In genomic region chr1:174159253-174160108, GRCh38 we compare ENCODE assay signal across 8 cellular contexts. TPM values are rescaled to one million over a fixed set of nuclear protein-coding genes. Genes with fewer than 3 reads are reported as not detected.
DNase-seq lines count a peak whose midpoint lies in the region; ATAC-seq and TF ChIP-seq lines count a peak whose summit lies in the region.

TSS of gene RABGAP1L (plus strand) at chr1:174159520.

- CTCF ChIA-PET in A673 (lab: Charles Lee): no interaction called here

- H3K4me2 ChIP-seq in skeletal muscle satellite cell (ENCODE audit: low read length): peak within 1 kb of the TSS; percentile 90

- in situ Hi-C loops in T47D (cut with HindIII; ENCODE audit: low pct_unique_long_range_greater_than_20kb, low sequenced_read_pairs): no loop called here

- H3K36me3 ChIP-seq in A673 (ENCODE audit: insufficient read depth, low read length, poor library complexity, severe bottlenecking): no peaks in the 10 kb centered on the region
- H3K36me3 ChIP-seq in iPS-18a (ENCODE audit: control insufficient read depth, low read depth, low read length): no peaks in the 10 kb centered on the region
- H3K36me3 ChIP-seq in skeletal muscle satellite cell (ENCODE audit: insufficient read depth, low read length): no peaks in the 10 kb centered on the region

- TF ChIP-seq CTCF in A673 (conservative IDR thresholded peaks at IDR 0.05; ENCODE audit: low read depth, low read length) (no peak), VCaP (conservative IDR thresholded peaks at IDR 0.05) (no peak)

- intact Hi-C loops in A673 (cut with micrococcal nuclease; ENCODE audit: unreplicated experiment): no loop called here

- H3K27me3 ChIP-seq in A673 (replicated peaks; ENCODE audit: insufficient read depth, low read depth, low read length, poor library complexity): no peaks in the 10 kb centered on the region
- H3K27me3 ChIP-seq in iPS-18a (ENCODE audit: control insufficient read depth, insufficient read depth, low read length): peaks cover 13% of the 10 kb centered on the region
- H3K27me3 ChIP-seq in skeletal muscle satellite cell (ENCODE audit: control insufficient read depth, insufficient read depth, low read length): no peaks in the 10 kb centered on the region

- ATAC-seq in GM18870 (IDR thresholded peaks at IDR 0.05; ENCODE audit: unreplicated experiment) (peak; percentile 35), HG03108 (IDR thresholded peaks at IDR 0.05; ENCODE audit: unreplicated experiment) (peak; percentile 49)

- DNase-seq in A673 (ENCODE audit: low spot score) (peak; percentile 97), NCI-H2196 (lab: John Stamatoyannopoulos, UW; ENCODE audit: unreplicated experiment) (peak; percentile 95), T47D (ENCODE audit: low read depth in 1 of 2, low spot score in 1 of 2) (peak; percentile 87 to 98)

- H3K4me3 ChIP-seq in A673 (ENCODE audit: low read depth, low read length, poor library complexity, severe bottlenecking) (peak within 1 kb of the TSS; percentile 78), iPS-18a (ENCODE audit: low read length) (peak within 1 kb of the TSS; percentile 97), skeletal muscle satellite cell (ENCODE audit: low read length) (peak within 1 kb of the TSS; percentile 100)

- H3K9me3 ChIP-seq in A673 (ENCODE audit: low read depth, low read length, poor library complexity, severe bottlenecking) (no peaks in the 10 kb centered on the region), iPS-18a (ENCODE audit: control insufficient read depth, low read depth, low read length) (no peaks in the 10 kb centered on the region), skeletal muscle satellite cell (replicated peaks; ENCODE audit: low read length) (no peaks in the 10 kb centered on the region)

- POLR2A ChIA-PET in A673 (lab: Charles Lee; ENCODE audit: low non-redundant PET): no interaction called here

- H3K9ac ChIP-seq in iPS-18a (ENCODE audit: low read length) (peak within 1 kb of the TSS; percentile 75), skeletal muscle satellite cell (ENCODE audit: low read depth, low read length) (peak within 1 kb of the TSS; percentile 95)

- BruUV-seq in A673 (replicated peaks; lab: Mats Ljungman, UMichigan): no TSS peak

- H3K4me1 ChIP-seq in A673 (ENCODE audit: insufficient read depth, low read length, poor library complexity, severe bottlenecking): peaks cover 7% of the 10 kb centered on the region
- H3K4me1 ChIP-seq in iPS-18a (ENCODE audit: control insufficient read depth, low read depth, low read length): peaks cover 8% of the 10 kb centered on the region
- peaks cover 6% of the 10 kb centered on the region for H3K4me1 ChIP-seq in skeletal muscle satellite cell (ENCODE audit: control insufficient read depth, insufficient read depth, low read length)

- H3K27ac ChIP-seq in A673 (ENCODE audit: low read depth, low read length, poor library complexity, severe bottlenecking) (peak within 1 kb of the TSS; percentile 78), VCaP (peak within 1 kb of the TSS; percentile 90), iPS-18a (ENCODE audit: low read length) (no peak within 1 kb of the TSS)

RNA-seq across cellular contexts. Expression of gene RABGAP1L, which starts in this region (rescaled TPM):
- total RNA-seq in A673 (2021): 19.3 and 20.7 TPM in 2 replicates
- 28.4 and 34.2 TPM in 2 replicates for total RNA-seq in skeletal muscle satellite cell (2012; rRNA removed)
